ENCODE assay signal across 36 cellular contexts in the genomic region with DNA sequence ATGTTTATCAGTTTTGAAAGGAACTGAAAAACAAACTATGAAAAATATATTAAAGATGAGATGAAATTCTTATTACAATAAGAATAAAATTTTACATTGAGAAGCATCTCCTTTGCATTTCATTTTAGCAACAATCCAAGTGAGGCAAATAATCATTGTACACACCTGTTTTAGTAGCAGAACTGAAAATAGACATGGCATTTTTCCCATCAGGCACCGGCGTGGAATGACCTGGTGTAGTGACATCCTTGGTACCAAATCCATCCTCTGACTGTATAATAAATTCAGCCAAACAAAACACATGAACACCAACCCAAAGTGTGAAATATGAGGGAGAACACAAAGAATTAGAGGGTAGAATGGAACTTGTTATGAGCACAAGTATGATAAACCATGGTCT.
"Had no signal": no experiment of that assay in that cellular context is flagged by ENCODE, and none has a peak within 500 bp of the region (broad histone marks: within the 10 kb centered on the region; RNA-seq: fewer than 3 reads in every experiment).

No MANE protein-coding gene starts in this region.

- H3K4me1 ChIP-seq: adrenal gland, body of pancreas, breast epithelium had no signal

- DNase-seq: activated B cell treated with CpG ODN at 0.5 μM for 24 hours; activated CD4-positive, alpha-beta memory T cell treated with anti-CD3 and anti-CD28 coated beads for 36 hours; activated CD4-positive, alpha-beta T cell treated with anti-CD3 and anti-CD28 coated beads for 4 hours; activated CD4-positive, alpha-beta T cell treated with anti-CD3 and anti-CD28 coated beads, Interleukin-2, amount 10 ng/mL, durations not matched to agents 24 days and 14 days; activated CD4-positive, alpha-beta T cell treated with anti-CD3 and anti-CD28 coated beads, Interleukin-2, amount 50 U/mL, for 1 hour; activated CD4-positive, alpha-beta T cell treated with anti-CD3 and anti-CD28 coated beads, Interleukin-2, amount 50 U/mL, for 4 hours; activated CD4-positive, CD25-positive, alpha-beta regulatory T cell treated with anti-CD3 and anti-CD28 coated beads, Interleukin-2, amount 50 U/mL, for 72 hours; activated CD8-positive, alpha-beta memory T cell treated with anti-CD3 and anti-CD28 coated beads, Interleukin-2, amount 50 U/mL, for 4 hours; activated CD8-positive, alpha-beta T cell treated with anti-CD3 and anti-CD28 coated beads for 36 hours; activated effector memory CD4-positive, alpha-beta T cell treated with Interleukin-2 at 50 U/mL for 16 hours; activated gamma-delta T cell; activated naive CD4-positive, alpha-beta T cell treated with anti-CD3 and anti-CD28 coated beads, Interleukin-2, amount 50 U/mL, for 16 hours; activated naive CD4-positive, alpha-beta T cell treated with Interleukin-2 at 50 U/mL for 16 hours; activated T-cell treated with anti-CD3 and anti-CD28 coated beads for 4 hours; activated T-cell treated with anti-CD3 and anti-CD28 coated beads, Interleukin-2, amount 50 U/mL, for 1 hour; activated T-cell treated with anti-CD3 and anti-CD28 coated beads, Interleukin-2, amount 50 U/mL, for 4 hours; activated T-cell treated with anti-CD3 and anti-CD28 coated beads, Interleukin-2, amount 50 U/mL, for 72 hours; adrenal gland; amniotic stem cell; aorta; body of pancreas; brain microvascular endothelial cell; central memory CD4-positive, alpha-beta T cell; cerebellar nuclear complex; T-cell; T-helper 2 cell; T-helper 9 cell had no signal

- H3K4me3 ChIP-seq: adrenal gland, body of pancreas, breast epithelium had no signal

- ATAC-seq: activated CD8-positive, alpha-beta T cell treated with anti-CD3 and anti-CD28 coated beads for 36 hours; activated naive CD4-positive, alpha-beta T cell treated with anti-CD3 and anti-CD28 coated beads, Interleukin-2, amount 50 U/mL, for 72 hours; activated T-cell treated with anti-CD3 and anti-CD28 coated beads, Interleukin-2, amount 50 U/mL, for 4 hours; activated T-cell treated with anti-CD3 and anti-CD28 coated beads, Interleukin-2, amount 50 U/mL, for 72 hours; body of pancreas; T-cell had no signal

- FAIRE-seq: astrocyte, colon, TTC549 had no signal

- H3K27me3 Mint-ChIP-seq: activated B cell treated with CpG ODN at 0.5 μM for 24 hours; activated CD4-positive, alpha-beta memory T cell treated with anti-CD3 and anti-CD28 coated beads for 36 hours; activated CD4-positive, alpha-beta T cell treated with anti-CD3 and anti-CD28 coated beads, Interleukin-2, amount 10 ng/mL, durations not matched to agents 24 days and 14 days; activated CD8-positive, alpha-beta T cell treated with anti-CD3 and anti-CD28 coated beads for 36 hours; T-cell had no signal

- H3K9me3 Mint-ChIP-seq: activated B cell treated with CpG ODN at 0.5 μM for 24 hours; activated CD4-positive, alpha-beta memory T cell treated with anti-CD3 and anti-CD28 coated beads for 36 hours; activated CD4-positive, alpha-beta T cell treated with anti-CD3 and anti-CD28 coated beads, Interleukin-2, amount 10 ng/mL, durations not matched to agents 24 days and 14 days; activated CD8-positive, alpha-beta T cell treated with anti-CD3 and anti-CD28 coated beads for 36 hours; activated naive CD4-positive, alpha-beta T cell treated with anti-CD3 and anti-CD28 coated beads, Interleukin-2, amount 50 U/mL, for 72 hours; activated T-cell treated with anti-CD3 and anti-CD28 coated beads, Interleukin-2, amount 50 U/mL, for 4 hours; activated T-cell treated with anti-CD3 and anti-CD28 coated beads, Interleukin-2, amount 50 U/mL, for 72 hours; activated T-helper 1 cell treated with anti-CD3 and anti-CD28 coated beads, Interleukin-12 subunit alpha, Interleukin-12 subunit beta, Interleukin-2, Interleukin-4 antibody, amounts not matched to agents 30 ng/mL and 10 ng/mL and 1 ng/mL, durations not matched to agents 14 hours and 24 hours and 36 hours; activated T-helper 2 cell treated with anti-CD3 and anti-CD28 coated beads, Interferon-gamma antibody, Interleukin-2, Interleukin-4, amounts not matched to agents 10 μg/mL and 5 μg/mL and 100 μg/mL, durations not matched to agents 14 hours and 24 hours and 36 hours; T-cell; T-helper 2 cell treated with Interferon-gamma antibody and Interleukin-4, amounts not matched to agents 5 μg/mL and 100 μg/mL, for 36 hours had no signal

- H3K27me3 ChIP-seq: adrenal gland, body of pancreas, brain microvascular endothelial cell, breast epithelium had no signal

- H3K27ac ChIP-seq: adrenal gland, body of pancreas, brain microvascular endothelial cell, breast epithelium, VCaP had no signal

- H3K4me3 Mint-ChIP-seq: activated B cell treated with CpG ODN at 0.5 μM for 24 hours; activated CD4-positive, alpha-beta memory T cell treated with anti-CD3 and anti-CD28 coated beads for 36 hours; activated CD4-positive, alpha-beta T cell treated with anti-CD3 and anti-CD28 coated beads, Interleukin-2, amount 10 ng/mL, durations not matched to agents 24 days and 14 days; activated CD8-positive, alpha-beta T cell treated with anti-CD3 and anti-CD28 coated beads for 36 hours; activated T-cell treated with anti-CD3 and anti-CD28 coated beads, Interleukin-2, amount 50 U/mL, for 4 hours; activated T-cell treated with anti-CD3 and anti-CD28 coated beads, Interleukin-2, amount 50 U/mL, for 72 hours; activated T-helper 1 cell treated with anti-CD3 and anti-CD28 coated beads, Interleukin-12 subunit alpha, Interleukin-12 subunit beta, Interleukin-2, Interleukin-4 antibody, amounts not matched to agents 30 ng/mL and 10 ng/mL and 1 ng/mL, durations not matched to agents 14 hours and 24 hours and 36 hours; T-cell; T-helper 2 cell treated with Interferon-gamma antibody and Interleukin-4, amounts not matched to agents 5 μg/mL and 100 μg/mL, for 36 hours had no signal

- H3K4me1 Mint-ChIP-seq: activated B cell treated with CpG ODN at 0.5 μM for 24 hours; activated CD4-positive, alpha-beta T cell treated with anti-CD3 and anti-CD28 coated beads, Interleukin-2, amount 10 ng/mL, durations not matched to agents 24 days and 14 days; T-cell had no signal

- H3K27ac Mint-ChIP-seq: activated B cell treated with CpG ODN at 0.5 μM for 24 hours; activated CD4-positive, alpha-beta memory T cell treated with anti-CD3 and anti-CD28 coated beads for 36 hours; activated CD4-positive, alpha-beta T cell treated with anti-CD3 and anti-CD28 coated beads, Interleukin-2, amount 10 ng/mL, durations not matched to agents 24 days and 14 days; activated CD8-positive, alpha-beta T cell treated with anti-CD3 and anti-CD28 coated beads for 36 hours; activated T-helper 1 cell treated with anti-CD3 and anti-CD28 coated beads, Interleukin-12 subunit alpha, Interleukin-12 subunit beta, Interleukin-2, Interleukin-4 antibody, amounts not matched to agents 30 ng/mL and 10 ng/mL and 1 ng/mL, durations not matched to agents 14 hours and 24 hours and 36 hours; activated T-helper 2 cell treated with anti-CD3 and anti-CD28 coated beads, Interferon-gamma antibody, Interleukin-2, Interleukin-4, amounts not matched to agents 10 μg/mL and 5 μg/mL and 100 μg/mL, durations not matched to agents 14 hours and 24 hours and 36 hours; T-helper 2 cell treated with Interferon-gamma antibody and Interleukin-4, amounts not matched to agents 5 μg/mL and 100 μg/mL, for 36 hours had no signal

- H3K9me3 ChIP-seq: adrenal gland, body of pancreas, breast epithelium had no signal
